Comparison of ENCODE assay signal across 8 cellular contexts in the genomic region with DNA sequence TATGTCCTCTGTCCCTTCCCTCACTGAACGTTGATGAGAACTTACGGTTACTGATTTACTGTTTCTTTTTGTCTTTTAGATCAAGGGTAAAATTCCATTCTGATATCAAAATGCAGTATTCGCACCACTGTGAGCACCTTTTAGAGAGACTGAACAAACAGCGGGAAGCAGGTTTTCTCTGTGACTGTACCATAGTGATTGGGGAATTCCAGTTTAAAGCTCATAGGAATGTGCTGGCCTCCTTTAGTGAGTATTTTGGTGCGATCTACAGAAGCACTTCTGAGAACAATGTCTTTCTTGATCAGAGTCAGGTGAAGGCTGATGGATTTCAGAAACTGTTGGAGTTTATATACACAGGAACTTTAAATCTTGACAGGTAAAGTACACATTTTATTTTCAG. TPM values are rescaled to one million over a fixed set of nuclear protein-coding genes. Genes with fewer than 3 reads are reported as not detected.
A peak's percentile ranks its signal among the peaks of the same experiment; 100 is the strongest.
DNase-seq lines count a peak whose midpoint lies in the region; ATAC-seq and TF ChIP-seq lines count a peak whose summit lies in the region.

No MANE protein-coding gene starts in this region.

- H3K36me3 ChIP-seq in cardiac muscle cell (peaks cover 42% of the 10 kb centered on the region), adrenal gland (replicated peaks in 1 of 2) (peaks cover 0 to 24% of the 10 kb centered on the region in 2 donors), right lobe of liver (peaks cover 0 to 37% (median 0%) of the 10 kb centered on the region in 4 donors), upper lobe of left lung (peaks cover 0 to 42% (median 16%) of the 10 kb centered on the region in 4 donors)

- TF ChIP-seq CTCF in cardiac muscle cell (IDR thresholded peaks at IDR 0.05; ENCODE audit: low read depth, low read length) (no peak), adrenal gland (IDR thresholded peaks at IDR 0.05) (no peak), right lobe of liver (IDR thresholded peaks at IDR 0.05) (no peak), upper lobe of left lung (IDR thresholded peaks at IDR 0.05) (no peak)

- H3K27ac ChIP-seq in cardiac muscle cell (peak overlapping the region; percentile 99), adrenal gland (peak overlapping the region in 3 of 5 donors; percentile 97 to 100 (median 99)), right lobe of liver (peak overlapping the region in 1 of 3 donors; percentile 99), upper lobe of left lung (peak overlapping the region in 3 of 4 donors; percentile 98 to 100 (median 98))

- TF ChIP-seq POLR2A in adrenal gland (IDR thresholded peaks at IDR 0.05) (no peak), right lobe of liver (IDR thresholded peaks at IDR 0.05) (no peak), upper lobe of left lung (IDR thresholded peaks at IDR 0.05) (no peak)

- no peaks in the 10 kb centered on the region for H3K9me3 ChIP-seq in cardiac muscle cell (ENCODE audit: low read depth)
- no peaks in the 10 kb centered on the region for H3K9me3 ChIP-seq in adrenal gland (replicated peaks in 1 of 3)
- H3K9me3 ChIP-seq in right lobe of liver = no peaks in the 10 kb centered on the region
- no peaks in the 10 kb centered on the region for H3K9me3 ChIP-seq in upper lobe of left lung

- WGBS in adrenal gland, 4 donors = 48 to 58% (median 54%) methylated on average over 5 of the region's 5 CpGs
- WGBS in right lobe of liver (ENCODE audit: insufficient coverage, low coverage, low lambda C conversion rate, missing lambda C conversion rate) = 39% methylated on average over 5 of the region's 5 CpGs
- 42 to 53% methylated on average over 5 of the region's 5 CpGs for WGBS in upper lobe of left lung, 2 donors

- intact Hi-C loops in left ventricle myocardium superior (cut with micrococcal nuclease) = no loop called here
- intact Hi-C loops in adrenal gland (cut with DNase I) = no loop called here
- intact Hi-C loops in right lobe of liver (cut with DNase I) = no loop called here

- DNase-seq in cardiac muscle cell (ENCODE audit: low read depth in 1 of 2, low spot score in 1 of 2) = no peak
- DNase-seq in left ventricle myocardium superior = no peak
- DNase-seq in adrenal gland = no peak
- DNase-seq in right lobe of liver = no peak
- no peak for DNase-seq in upper lobe of left lung
- no peak for DNase-seq in activated effector memory CD4-positive, alpha-beta T cell treated with Interleukin-2 at 50 U/mL for 16 hours
- DNase-seq in RPMI8226 = no peak

- H3K4me3 ChIP-seq in cardiac muscle cell = peak overlapping the region; percentile 81
- H3K4me3 ChIP-seq in adrenal gland = peak overlapping the region in 1 of 4 donors; percentile 83
- peak overlapping the region; percentile 70 to 92 (median 79) for H3K4me3 ChIP-seq in right lobe of liver
- peak overlapping the region in 3 of 4 donors; percentile 69 to 78 (median 77) for H3K4me3 ChIP-seq in upper lobe of left lung

- no peak for TF ChIP-seq EP300 in upper lobe of left lung (IDR thresholded peaks at IDR 0.05)

- peaks cover 9% of the 10 kb centered on the region for H3K4me1 ChIP-seq in cardiac muscle cell (ENCODE audit: low read depth)
- H3K4me1 ChIP-seq in adrenal gland (replicated peaks in 1 of 2) = peaks cover 0 to 30% of the 10 kb centered on the region in 2 donors
- peaks cover 0 to 19% (median 5%) of the 10 kb centered on the region in 4 donors for H3K4me1 ChIP-seq in right lobe of liver
- peaks cover 15 to 27% (median 23%) of the 10 kb centered on the region in 4 donors for H3K4me1 ChIP-seq in upper lobe of left lung

- H3K27me3 ChIP-seq in cardiac muscle cell (no peaks in the 10 kb centered on the region), adrenal gland (no peaks in the 10 kb centered on the region), right lobe of liver (no peaks in the 10 kb centered on the region), upper lobe of left lung (no peaks in the 10 kb centered on the region)

- ATAC-seq in left ventricle myocardium superior = no peak
- no peak for ATAC-seq in right lobe of liver
- no peak for ATAC-seq in upper lobe of left lung (ENCODE audit: low FRiP score in 2 of 2)
- ATAC-seq in GM18861 (IDR thresholded peaks at IDR 0.05; ENCODE audit: unreplicated experiment) = no peak

RNA-seq across cellular contexts. Expression of a gene that starts 1.0 kb away (rescaled TPM):
- total RNA-seq in cardiac muscle cell (7.9 and 16.7 TPM in 2 replicates), left ventricle myocardium superior (13.2 TPM), adrenal gland (10 to 100 TPM in 5 of 8 donors, 1 to 10 TPM in 3; 6.8 to 16.7 (median 11.0) TPM), right lobe of liver (1 to 10 TPM; 5.6 to 6.7 (median 5.9) TPM), upper lobe of left lung (10 to 100 TPM in 3 of 6 donors, 1 to 10 TPM in 3; 2.3 to 22.5 (median 10.9) TPM)
- polyA plus RNA-seq in cardiac muscle cell (12.8 and 13.6 TPM in 2 replicates), adrenal gland (10 to 100 TPM in 1 of 3 donors, 1 to 10 TPM in 2; 6.1 to 14.8 (median 7.9) TPM)

RNA-seq across cellular contexts. Expression of a gene that starts 4.8 kb away (rescaled TPM):
- 1.7 TPM in 2 replicates for total RNA-seq in cardiac muscle cell
- 1.7 and 2.3 TPM in 2 replicates for polyA plus RNA-seq in cardiac muscle cell
- 0.72 TPM for total RNA-seq in left ventricle myocardium superior
- 1 to 10 TPM; 1.1 to 4.2 (median 1.9) TPM for total RNA-seq in adrenal gland
- polyA plus RNA-seq in adrenal gland = 1 to 10 TPM in 1 of 3 donors, under 1 TPM in 2; 0.32 to 1.1 (median 0.37) TPM
- 1 to 10 TPM; 1.1 to 2.3 (median 1.6) TPM for total RNA-seq in right lobe of liver
- 1 to 10 TPM in 4 of 6 donors, under 1 TPM in 2; 0.55 to 6.3 (median 1.7) TPM for total RNA-seq in upper lobe of left lung

RNA-seq across cellular contexts. Expression of a gene that starts 9.3 kb away (rescaled TPM):
- total RNA-seq in cardiac muscle cell (7.1 and 45.9 TPM in 2 replicates), left ventricle myocardium superior (3.5 TPM), adrenal gland (100 to 1,000 TPM in 1 of 8 donors, 10 to 100 TPM in 3, 1 to 10 TPM in 4; 1.4 to 200 (median 20.0) TPM), right lobe of liver (100 to 1,000 TPM in 2 of 6 experiments, 1 to 10 TPM in 1, not detected in 3; 1.5 to 127 (median 119) TPM), upper lobe of left lung (10 to 100 TPM in 5 of 6 donors, not detected in 1; 16.6 to 96.4 (median 41.9) TPM)
- polyA plus RNA-seq in cardiac muscle cell (0.61 TPM in 1 of 2 replicates, not detected in the other), adrenal gland (not detected)

RNA-seq across cellular contexts. Expression of a gene that starts 38.5 kb away (rescaled TPM):
- 0.15 TPM in 1 of 2 replicates, not detected in the other for total RNA-seq in cardiac muscle cell
- 0.34 TPM in 1 of 2 replicates, not detected in the other for polyA plus RNA-seq in cardiac muscle cell
- not detected for total RNA-seq in left ventricle myocardium superior
- total RNA-seq in adrenal gland = under 1 TPM in 1 of 8 donors, not detected in 7; 0.14 TPM
- polyA plus RNA-seq in adrenal gland = under 1 TPM in 2 of 3 donors, not detected in 1; 0.13 to 0.16 TPM
- total RNA-seq in right lobe of liver = not detected
- total RNA-seq in upper lobe of left lung = under 1 TPM in 2 of 6 donors, not detected in 4; 0.22 to 0.24 TPM

RNA-seq across cellular contexts. Expression of a gene that starts 38.5 kb away (rescaled TPM):
- 4.4 and 6.8 TPM in 2 replicates for total RNA-seq in cardiac muscle cell
- polyA plus RNA-seq in cardiac muscle cell = 5.2 and 6.9 TPM in 2 replicates
- total RNA-seq in left ventricle myocardium superior = 1.6 TPM
- 1 to 10 TPM in 5 of 8 donors, under 1 TPM in 3; 0.12 to 3.3 (median 1.9) TPM for total RNA-seq in adrenal gland
- 1 to 10 TPM; 1.2 to 2.9 (median 2.1) TPM for polyA plus RNA-seq in adrenal gland
- total RNA-seq in right lobe of liver = 1 to 10 TPM in 1 of 6 experiments, under 1 TPM in 4, not detected in 1; 0.06 to 1.9 (median 0.60) TPM
- total RNA-seq in upper lobe of left lung = 10 to 100 TPM in 1 of 6 donors, 1 to 10 TPM in 4, under 1 TPM in 1; 0.78 to 12.9 (median 3.9) TPM
